12 cellular contexts compared by ENCODE assay signal in genomic region chrX:64842492-64842891, GRCh38.
DNase-seq lines count a peak whose midpoint lies in the region; ATAC-seq and TF ChIP-seq lines count a peak whose summit lies in the region.
"Had no signal": no experiment of that assay in that cellular context is flagged by ENCODE, and none has a peak within 500 bp of the region (broad histone marks: within the 10 kb centered on the region; RNA-seq: fewer than 3 reads in every experiment).

No MANE protein-coding gene starts in this region.

- intact Hi-C loops in activated CD4-positive, alpha-beta memory T cell treated with anti-CD3 and anti-CD28 coated beads for 36 hours (cut with micrococcal nuclease), result no loop called here
- intact Hi-C loops in esophagus muscularis mucosa (cut with DNase I), result no loop called here

- DNase-seq in stimulated activated naive CD8-positive, alpha-beta T cell treated with anti-CD3 and anti-CD28 coated beads, Interleukin-15, Interleukin-2, amounts not matched to agents 100 U/mL and 50 U/mL, for 24 hours, result no peak
- DNase-seq in activated CD4-positive, alpha-beta memory T cell treated with anti-CD3 and anti-CD28 coated beads for 36 hours, result peak; percentile 24
- DNase-seq in stimulated activated naive CD8-positive, alpha-beta T cell treated with anti-CD3 and anti-CD28 coated beads, Interleukin-15, amount 100 ng/mL, for 72 hours, result peak; percentile 13 to 23
- DNase-seq in esophagus muscularis mucosa (ENCODE audit: extremely low spot score), result no peak
- no peak for DNase-seq in natural killer cell treated with Interleukin-12 subunit alpha and Interleukin-12 subunit beta and Interleukin-15 and Interleukin-18, amount 100 ng/mL, for 72 hours (ENCODE audit: low spot score)
- DNase-seq: adrenal gland, NCI-H1417 treated with DMSO at 0.1 percent for 48 hours had no signal

- TF ChIP-seq CTCF in esophagus muscularis mucosa (IDR thresholded peaks at IDR 0.05), result no peak

- no peaks in the 10 kb centered on the region for H3K4me1 ChIP-seq in esophagus muscularis mucosa
- H3K4me1 ChIP-seq: adrenal gland, right atrium auricular region, vagina had no signal

- no peak overlapping the region for H3K4me3 Mint-ChIP-seq in stimulated activated naive CD8-positive, alpha-beta T cell treated with anti-CD3 and anti-CD28 coated beads, Interleukin-15, Interleukin-2, amounts not matched to agents 100 ng/mL and 50 ng/mL, for 24 hours
- no peak overlapping the region for H3K4me3 Mint-ChIP-seq in activated CD4-positive, alpha-beta memory T cell treated with anti-CD3 and anti-CD28 coated beads for 36 hours
- peak overlapping the region; percentile 21 to 43 for H3K4me3 Mint-ChIP-seq in stimulated activated naive CD8-positive, alpha-beta T cell treated with anti-CD3 and anti-CD28 coated beads, Interleukin-15, amount 100 ng/mL, for 72 hours
- H3K4me3 Mint-ChIP-seq in natural killer cell treated with Interleukin-12 subunit alpha and Interleukin-12 subunit beta and Interleukin-15 and Interleukin-18, amount 100 ng/mL, for 72 hours, result no peak overlapping the region

- H3K27me3 Mint-ChIP-seq in stimulated activated naive CD8-positive, alpha-beta T cell treated with anti-CD3 and anti-CD28 coated beads, Interleukin-15, Interleukin-2, amounts not matched to agents 100 ng/mL and 50 ng/mL, for 24 hours, result no peaks in the 10 kb centered on the region
- no peaks in the 10 kb centered on the region for H3K27me3 Mint-ChIP-seq in activated CD4-positive, alpha-beta memory T cell treated with anti-CD3 and anti-CD28 coated beads for 36 hours
- no peaks in the 10 kb centered on the region for H3K27me3 Mint-ChIP-seq in stimulated activated naive CD8-positive, alpha-beta T cell treated with anti-CD3 and anti-CD28 coated beads, Interleukin-15, amount 100 ng/mL, for 72 hours
- H3K27me3 Mint-ChIP-seq in natural killer cell treated with Interleukin-12 subunit alpha and Interleukin-12 subunit beta and Interleukin-15 and Interleukin-18, amount 100 ng/mL, for 72 hours, result peaks cover 0 to 8% of the 10 kb centered on the region in 2 donors

- H3K27me3 ChIP-seq in esophagus muscularis mucosa, result no peaks in the 10 kb centered on the region
- H3K27me3 ChIP-seq: adrenal gland, right atrium auricular region, vagina had no signal

- TF ChIP-seq EP300 in esophagus muscularis mucosa (IDR thresholded peaks at IDR 0.05), result no peak

- peaks cover 0 to 5% (median 0%) of the 10 kb centered on the region in 4 donors for H3K9me3 ChIP-seq in esophagus muscularis mucosa
- H3K9me3 ChIP-seq: adrenal gland, right atrium auricular region, vagina had no signal

- H3K9me3 Mint-ChIP-seq in stimulated activated naive CD8-positive, alpha-beta T cell treated with anti-CD3 and anti-CD28 coated beads, Interleukin-15, Interleukin-2, amounts not matched to agents 100 ng/mL and 50 ng/mL, for 24 hours, result peaks cover 27% of the 10 kb centered on the region
- peaks cover 42% of the 10 kb centered on the region for H3K9me3 Mint-ChIP-seq in activated CD4-positive, alpha-beta memory T cell treated with anti-CD3 and anti-CD28 coated beads for 36 hours
- peaks cover 8 to 44% of the 10 kb centered on the region in 2 donors for H3K9me3 Mint-ChIP-seq in stimulated activated naive CD8-positive, alpha-beta T cell treated with anti-CD3 and anti-CD28 coated beads, Interleukin-15, amount 100 ng/mL, for 72 hours
- peaks cover 10% of the 10 kb centered on the region for H3K9me3 Mint-ChIP-seq in natural killer cell treated with Interleukin-12 subunit alpha and Interleukin-12 subunit beta and Interleukin-15 and Interleukin-18, amount 100 ng/mL, for 72 hours

- H3K4me3 ChIP-seq in esophagus muscularis mucosa, result no peak overlapping the region
- H3K4me3 ChIP-seq: adrenal gland, right atrium auricular region, vagina had no signal

- no peak for TF ChIP-seq POLR2A in esophagus muscularis mucosa (IDR thresholded peaks at IDR 0.05; ENCODE audit: low read depth)

- H3K36me3 Mint-ChIP-seq in stimulated activated naive CD8-positive, alpha-beta T cell treated with anti-CD3 and anti-CD28 coated beads, Interleukin-15, Interleukin-2, amounts not matched to agents 100 ng/mL and 50 ng/mL, for 24 hours (ENCODE audit: low read depth), result peaks cover 22% of the 10 kb centered on the region
- H3K36me3 Mint-ChIP-seq in activated CD4-positive, alpha-beta memory T cell treated with anti-CD3 and anti-CD28 coated beads for 36 hours, result peaks cover 35% of the 10 kb centered on the region
- no peaks in the 10 kb centered on the region for H3K36me3 Mint-ChIP-seq in natural killer cell treated with Interleukin-12 subunit alpha and Interleukin-12 subunit beta and Interleukin-15 and Interleukin-18, amount 100 ng/mL, for 72 hours

- no peak overlapping the region for H3K27ac ChIP-seq in esophagus muscularis mucosa (replicated peaks in 1 of 4)
- H3K27ac ChIP-seq: adrenal gland, right atrium auricular region, vagina had no signal

- POLR2A ChIA-PET in activated CD4-positive, alpha-beta memory T cell treated with anti-CD3 and anti-CD28 coated beads for 36 hours (lab: Charles Lee), result no interaction called here

- 82% methylated on average over 4 of the region's 4 CpGs for WGBS in esophagus muscularis mucosa

- peak overlapping the region; percentile 56 for H3K27ac Mint-ChIP-seq in stimulated activated naive CD8-positive, alpha-beta T cell treated with anti-CD3 and anti-CD28 coated beads, Interleukin-15, Interleukin-2, amounts not matched to agents 100 ng/mL and 50 ng/mL, for 24 hours
- peak overlapping the region; percentile 92 for H3K27ac Mint-ChIP-seq in activated CD4-positive, alpha-beta memory T cell treated with anti-CD3 and anti-CD28 coated beads for 36 hours
- peak overlapping the region; percentile 97 to 99 for H3K27ac Mint-ChIP-seq in stimulated activated naive CD8-positive, alpha-beta T cell treated with anti-CD3 and anti-CD28 coated beads, Interleukin-15, amount 100 ng/mL, for 72 hours
- H3K27ac Mint-ChIP-seq in natural killer cell treated with Interleukin-12 subunit alpha and Interleukin-12 subunit beta and Interleukin-15 and Interleukin-18, amount 100 ng/mL, for 72 hours, result no peak overlapping the region

- H3K36me3 ChIP-seq in esophagus muscularis mucosa, result no peaks in the 10 kb centered on the region
- H3K36me3 ChIP-seq: adrenal gland, right atrium auricular region, vagina had no signal

- CTCF ChIA-PET in activated CD4-positive, alpha-beta memory T cell treated with anti-CD3 and anti-CD28 coated beads for 36 hours (lab: Charles Lee), result no interaction called here

- ATAC-seq in stimulated activated naive CD8-positive, alpha-beta T cell treated with anti-CD3 and anti-CD28 coated beads, Interleukin-15, Interleukin-2, amounts not matched to agents 100 U/mL and 50 U/mL, for 24 hours, result no peak
- ATAC-seq in HG03025 (IDR thresholded peaks at IDR 0.05; ENCODE audit: low FRiP score, unreplicated experiment) (peak; percentile 81), HG02571 (IDR thresholded peaks at IDR 0.05; ENCODE audit: unreplicated experiment) (no peak)
- peak; percentile 76 for ATAC-seq in stimulated activated naive CD8-positive, alpha-beta T cell treated with anti-CD3 and anti-CD28 coated beads, Interleukin-15, amount 100 ng/mL, for 72 hours
- no peak for ATAC-seq in natural killer cell treated with Interleukin-12 subunit alpha and Interleukin-12 subunit beta and Interleukin-15 and Interleukin-18, amount 100 ng/mL, for 72 hours

- H3K4me1 Mint-ChIP-seq in stimulated activated naive CD8-positive, alpha-beta T cell treated with anti-CD3 and anti-CD28 coated beads, Interleukin-15, Interleukin-2, amounts not matched to agents 100 ng/mL and 50 ng/mL, for 24 hours (ENCODE audit: low read depth), result peaks cover 34% of the 10 kb centered on the region
- peaks cover 26% of the 10 kb centered on the region for H3K4me1 Mint-ChIP-seq in activated CD4-positive, alpha-beta memory T cell treated with anti-CD3 and anti-CD28 coated beads for 36 hours (ENCODE audit: low read depth)
- H3K4me1 Mint-ChIP-seq in stimulated activated naive CD8-positive, alpha-beta T cell treated with anti-CD3 and anti-CD28 coated beads, Interleukin-15, amount 100 ng/mL, for 72 hours, result peaks cover 23% of the 10 kb centered on the region
- no peaks in the 10 kb centered on the region for H3K4me1 Mint-ChIP-seq in natural killer cell treated with Interleukin-12 subunit alpha and Interleukin-12 subunit beta and Interleukin-15 and Interleukin-18, amount 100 ng/mL, for 72 hours (ENCODE audit: low read depth in 2 of 2)

Comparison
In these comparisons a context has a peak if more than half of its experiments do, and no peak if none do; other contexts are left out.
1. H3K4me3 Mint-ChIP-seq: peak in stimulated activated naive CD8-positive, alpha-beta T cell treated with anti-CD3 and anti-CD28 coated beads, Interleukin-15, amount 100 ng/mL, for 72 hours (2 of 2); none in stimulated activated naive CD8-positive, alpha-beta T cell treated with anti-CD3 and anti-CD28 coated beads, Interleukin-15, Interleukin-2, amounts not matched to agents 100 ng/mL and 50 ng/mL, for 24 hours (single experiment), activated CD4-positive, alpha-beta memory T cell treated with anti-CD3 and anti-CD28 coated beads for 36 hours (single experiment) and natural killer cell treated with Interleukin-12 subunit alpha and Interleukin-12 subunit beta and Interleukin-15 and Interleukin-18, amount 100 ng/mL, for 72 hours (single experiment).
2. ATAC-seq: peak in HG03025 (single experiment) and stimulated activated naive CD8-positive, alpha-beta T cell treated with anti-CD3 and anti-CD28 coated beads, Interleukin-15, amount 100 ng/mL, for 72 hours (single experiment); none in stimulated activated naive CD8-positive, alpha-beta T cell treated with anti-CD3 and anti-CD28 coated beads, Interleukin-15, Interleukin-2, amounts not matched to agents 100 U/mL and 50 U/mL, for 24 hours (single experiment), HG02571 (single experiment) and natural killer cell treated with Interleukin-12 subunit alpha and Interleukin-12 subunit beta and Interleukin-15 and Interleukin-18, amount 100 ng/mL, for 72 hours (0 of 2).
3. DNase-seq: peak in activated CD4-positive, alpha-beta memory T cell treated with anti-CD3 and anti-CD28 coated beads for 36 hours (single experiment) and stimulated activated naive CD8-positive, alpha-beta T cell treated with anti-CD3 and anti-CD28 coated beads, Interleukin-15, amount 100 ng/mL, for 72 hours (2 of 2); none in stimulated activated naive CD8-positive, alpha-beta T cell treated with anti-CD3 and anti-CD28 coated beads, Interleukin-15, Interleukin-2, amounts not matched to agents 100 U/mL and 50 U/mL, for 24 hours (single experiment), esophagus muscularis mucosa (single experiment) and natural killer cell treated with Interleukin-12 subunit alpha and Interleukin-12 subunit beta and Interleukin-15 and Interleukin-18, amount 100 ng/mL, for 72 hours (single experiment).
4. H3K27ac Mint-ChIP-seq: peak in stimulated activated naive CD8-positive, alpha-beta T cell treated with anti-CD3 and anti-CD28 coated beads, Interleukin-15, Interleukin-2, amounts not matched to agents 100 ng/mL and 50 ng/mL, for 24 hours (single experiment), activated CD4-positive, alpha-beta memory T cell treated with anti-CD3 and anti-CD28 coated beads for 36 hours (single experiment) and stimulated activated naive CD8-positive, alpha-beta T cell treated with anti-CD3 and anti-CD28 coated beads, Interleukin-15, amount 100 ng/mL, for 72 hours (2 of 2); none in natural killer cell treated with Interleukin-12 subunit alpha and Interleukin-12 subunit beta and Interleukin-15 and Interleukin-18, amount 100 ng/mL, for 72 hours (0 of 2).